ENCODE assay signal across 8 cellular contexts in the genomic region with DNA sequence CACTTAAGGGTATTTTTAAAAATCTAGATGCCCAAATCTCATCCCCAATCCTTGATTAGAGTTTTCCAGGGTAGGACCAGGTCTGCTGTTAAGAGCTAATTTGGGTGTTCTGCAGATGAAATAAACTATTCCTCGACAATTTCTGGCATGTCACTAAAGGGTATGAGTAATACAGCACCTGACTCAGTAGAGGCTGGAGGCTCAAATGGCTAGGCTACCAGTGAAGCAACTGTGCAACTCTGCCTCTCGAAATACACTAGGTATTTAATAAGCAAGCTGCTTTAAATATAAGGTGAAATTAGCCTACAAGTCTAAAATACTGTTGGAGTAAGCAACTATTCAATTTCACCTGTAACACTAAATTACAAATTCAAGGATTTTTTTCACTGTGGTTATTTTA. TPM values are rescaled to one million over a fixed set of nuclear protein-coding genes. Genes with fewer than 3 reads are reported as not detected.
DNase-seq lines count a peak whose midpoint lies in the region; ATAC-seq and TF ChIP-seq lines count a peak whose summit lies in the region.

No MANE protein-coding gene starts in this region.

- DNase-seq in activated T-cell treated with anti-CD3 and anti-CD28 coated beads, Interleukin-2, amount 50 U/mL, for 4 hours: no peak
- no peak for DNase-seq in activated T-cell treated with anti-CD3 and anti-CD28 coated beads, Interleukin-2, amount 50 U/mL, for 1 hour
- DNase-seq in activated CD4-positive, alpha-beta memory T cell treated with anti-CD3 and anti-CD28 coated beads for 36 hours: no peak
- DNase-seq in hepatocyte (ENCODE audit: low spot score): peak; percentile 38
- no peak for DNase-seq in NCI-H187 treated with DMSO at 0.1 percent for 48 hours (lab: John Stamatoyannopoulos, UW)
- no peak for DNase-seq in NCI-H446 treated with DMSO at 0.1 percent for 48 hours (lab: John Stamatoyannopoulos, UW)
- DNase-seq in GM20000 (ENCODE audit: low spot score): no peak

- peaks cover 4% of the 10 kb centered on the region for H4K20me1 ChIP-seq in hepatocyte (ENCODE audit: insufficient read depth, poor library complexity, severe bottlenecking)

- H3K36me3 ChIP-seq in hepatocyte (replicated peaks; ENCODE audit: insufficient read depth, low read depth) (peaks cover 3% of the 10 kb centered on the region), stomach smooth muscle (ENCODE audit: control insufficient read depth in 2 of 2, insufficient read depth in 2 of 2, low read length in 2 of 2) (peaks cover 22% of the 10 kb centered on the region in 2 donors)

- H3K4me3 ChIP-seq in hepatocyte (peak overlapping the region; percentile 52), stomach smooth muscle (ENCODE audit: low read length in 2 of 2) (peak overlapping the region; percentile 71 to 94)

- H3K27me3 Mint-ChIP-seq in activated T-cell treated with anti-CD3 and anti-CD28 coated beads, Interleukin-2, amount 50 U/mL, for 4 hours (ENCODE audit: low read depth): no peaks in the 10 kb centered on the region
- H3K27me3 Mint-ChIP-seq in activated CD4-positive, alpha-beta memory T cell treated with anti-CD3 and anti-CD28 coated beads for 36 hours: no peaks in the 10 kb centered on the region

- H3K4me3 Mint-ChIP-seq in activated T-cell treated with anti-CD3 and anti-CD28 coated beads, Interleukin-2, amount 50 U/mL, for 4 hours: peak overlapping the region; percentile 91
- peak overlapping the region; percentile 94 for H3K4me3 Mint-ChIP-seq in activated CD4-positive, alpha-beta memory T cell treated with anti-CD3 and anti-CD28 coated beads for 36 hours

- CTCF ChIA-PET in activated CD4-positive, alpha-beta memory T cell treated with anti-CD3 and anti-CD28 coated beads for 36 hours (lab: Charles Lee): interaction anchor here (1.5 to 9.3 kb wide), 3 partner anchors 35 to 478 kb away, joined by 3 to 73 read pairs (median 5); no protein-coding TSS in a partner anchor

- peaks cover 19% of the 10 kb centered on the region for H3K36me3 Mint-ChIP-seq in activated T-cell treated with anti-CD3 and anti-CD28 coated beads, Interleukin-2, amount 50 U/mL, for 4 hours (ENCODE audit: insufficient read depth)
- H3K36me3 Mint-ChIP-seq in activated CD4-positive, alpha-beta memory T cell treated with anti-CD3 and anti-CD28 coated beads for 36 hours: peaks cover 29% of the 10 kb centered on the region

- H3K9me3 ChIP-seq in hepatocyte (ENCODE audit: low read depth): no peaks in the 10 kb centered on the region
- no peaks in the 10 kb centered on the region for H3K9me3 ChIP-seq in stomach smooth muscle (ENCODE audit: control insufficient read depth in 2 of 2, low read length in 2 of 2)

- H3K9me3 Mint-ChIP-seq in activated T-cell treated with anti-CD3 and anti-CD28 coated beads, Interleukin-2, amount 50 U/mL, for 4 hours: no peaks in the 10 kb centered on the region
- H3K9me3 Mint-ChIP-seq in activated CD4-positive, alpha-beta memory T cell treated with anti-CD3 and anti-CD28 coated beads for 36 hours: no peaks in the 10 kb centered on the region

- H3K27ac Mint-ChIP-seq in activated CD4-positive, alpha-beta memory T cell treated with anti-CD3 and anti-CD28 coated beads for 36 hours: peak overlapping the region; percentile 13

- peaks cover 34% of the 10 kb centered on the region for H3K4me1 Mint-ChIP-seq in activated T-cell treated with anti-CD3 and anti-CD28 coated beads, Interleukin-2, amount 50 U/mL, for 4 hours (ENCODE audit: low read depth)
- peaks cover 32% of the 10 kb centered on the region for H3K4me1 Mint-ChIP-seq in activated CD4-positive, alpha-beta memory T cell treated with anti-CD3 and anti-CD28 coated beads for 36 hours (ENCODE audit: low read depth)

- H2AFZ ChIP-seq in hepatocyte: peak overlapping the region; percentile 49

- 71% methylated on average over 2 of the region's 2 CpGs for WGBS in hepatocyte (ENCODE audit: low lambda C conversion rate, missing lambda C conversion rate)

- no peaks in the 10 kb centered on the region for H3K9me2 ChIP-seq in hepatocyte (replicated peaks; ENCODE audit: insufficient read depth)

- H3K27me3 ChIP-seq in hepatocyte (no peaks in the 10 kb centered on the region), stomach smooth muscle (ENCODE audit: control insufficient read depth in 1 of 2, insufficient read depth in 2 of 2, low read length in 2 of 2) (no peaks in the 10 kb centered on the region)

- peak overlapping the region; percentile 82 for H3K4me2 ChIP-seq in hepatocyte

- peak overlapping the region; percentile 79 to 96 for H3K9ac ChIP-seq in stomach smooth muscle (ENCODE audit: low read length in 2 of 2)

- H3K27ac ChIP-seq in hepatocyte (peak overlapping the region; percentile 97), stomach smooth muscle (ENCODE audit: low read length) (no peak overlapping the region)

- no peak for TF ChIP-seq CTCF in hepatocyte (IDR thresholded peaks at IDR 0.05; ENCODE audit: poor library complexity)
- TF ChIP-seq CTCF in GM20000 (IDR thresholded peaks at IDR 0.05; ENCODE audit: extremely low read depth, missing control alignments): no peak

- POLR2A ChIA-PET in activated CD4-positive, alpha-beta memory T cell treated with anti-CD3 and anti-CD28 coated beads for 36 hours (lab: Charles Lee): interaction anchor here (0.8 to 1.2 kb wide), 3 partner anchors 19 to 35 kb away, joined by 3 read pairs; no protein-coding TSS in a partner anchor

- peaks cover 18% of the 10 kb centered on the region for H3K4me1 ChIP-seq in hepatocyte (ENCODE audit: insufficient read depth)
- peaks cover 12% of the 10 kb centered on the region for H3K4me1 ChIP-seq in stomach smooth muscle (ENCODE audit: control insufficient read depth, insufficient read depth, low read length)

- intact Hi-C loops in activated CD4-positive, alpha-beta memory T cell treated with anti-CD3 and anti-CD28 coated beads for 36 hours (cut with micrococcal nuclease): no loop called here

- no peak for ATAC-seq in activated T-cell treated with anti-CD3 and anti-CD28 coated beads, Interleukin-2, amount 50 U/mL, for 4 hours

- H3K79me2 ChIP-seq in hepatocyte: peaks cover 23% of the 10 kb centered on the region

RNA-seq across cellular contexts. Expression of a gene that starts 1.5 kb away (rescaled TPM):
- total RNA-seq in activated T-cell treated with anti-CD3 and anti-CD28 coated beads, Interleukin-2, amount 50 U/mL, for 4 hours: 10 to 100 TPM; 65.7 to 68.5 (median 67.7) TPM
- total RNA-seq in activated CD4-positive, alpha-beta memory T cell treated with anti-CD3 and anti-CD28 coated beads for 36 hours: 10 to 100 TPM; 40.7 to 45.0 TPM
- total RNA-seq in hepatocyte: 34.0 and 37.2 TPM in 2 replicates
- polyA plus RNA-seq in hepatocyte: 30.9 and 31.9 TPM in 2 replicates

RNA-seq across cellular contexts. Expression of a gene that starts 33.4 kb away (rescaled TPM):
- 10 to 100 TPM; 21.1 to 23.6 (median 23.0) TPM for total RNA-seq in activated T-cell treated with anti-CD3 and anti-CD28 coated beads, Interleukin-2, amount 50 U/mL, for 4 hours
- total RNA-seq in activated CD4-positive, alpha-beta memory T cell treated with anti-CD3 and anti-CD28 coated beads for 36 hours: 10 to 100 TPM; 14.6 to 15.0 TPM
- total RNA-seq in hepatocyte: 22.4 and 27.0 TPM in 2 replicates
- 9.6 and 16.1 TPM in 2 replicates for polyA plus RNA-seq in hepatocyte
